Comparison of ENCODE assay signal across 1 cellular context in the genomic region with DNA sequence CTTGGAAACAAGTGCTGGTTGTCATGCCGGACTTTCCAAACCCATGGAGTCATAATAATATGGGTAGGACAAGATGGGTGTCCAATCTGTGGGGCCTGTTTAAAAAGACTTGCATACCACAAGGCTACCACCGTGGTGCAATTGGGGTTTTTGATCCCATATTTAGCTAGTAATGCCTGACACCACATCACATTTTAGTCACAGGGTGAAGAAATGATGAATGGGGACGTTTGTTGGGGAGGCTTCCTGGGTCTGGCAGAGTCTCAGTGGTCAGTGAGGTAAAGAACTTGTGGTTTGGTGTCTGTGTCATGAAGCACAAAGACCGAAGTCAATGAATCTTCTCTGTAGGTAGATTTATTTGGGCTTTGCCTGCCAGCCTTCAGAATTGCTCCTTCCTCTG.
TF ChIP-seq lines count a peak whose summit lies in the region.

No MANE protein-coding gene starts in this region.

TF ChIP-seq in GM12878, 131 proteins besides CTCF, POLR2A, EP300 and RAD21 (continued from another document and continues in another):
- TF ChIP-seq, protein P1, sequence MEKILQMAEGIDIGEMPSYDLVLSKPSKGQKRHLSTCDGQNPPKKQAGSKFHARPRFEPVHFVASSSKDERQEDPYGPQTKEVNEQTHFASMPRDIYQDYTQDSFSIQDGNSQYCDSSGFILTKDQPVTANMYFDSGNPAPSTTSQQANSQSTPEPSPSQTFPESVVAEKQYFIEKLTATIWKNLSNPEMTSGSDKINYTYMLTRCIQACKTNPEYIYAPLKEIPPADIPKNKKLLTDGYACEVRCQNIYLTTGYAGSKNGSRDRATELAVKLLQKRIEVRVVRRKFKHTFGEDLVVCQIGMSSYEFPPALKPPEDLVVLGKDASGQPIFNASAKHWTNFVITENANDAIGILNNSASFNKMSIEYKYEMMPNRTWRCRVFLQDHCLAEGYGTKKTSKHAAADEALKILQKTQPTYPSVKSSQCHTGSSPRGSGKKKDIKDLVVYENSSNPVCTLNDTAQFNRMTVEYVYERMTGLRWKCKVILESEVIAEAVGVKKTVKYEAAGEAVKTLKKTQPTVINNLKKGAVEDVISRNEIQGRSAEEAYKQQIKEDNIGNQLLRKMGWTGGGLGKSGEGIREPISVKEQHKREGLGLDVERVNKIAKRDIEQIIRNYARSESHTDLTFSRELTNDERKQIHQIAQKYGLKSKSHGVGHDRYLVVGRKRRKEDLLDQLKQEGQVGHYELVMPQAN (conservative IDR thresholded peaks at IDR 0.05), result no peak
- TF ChIP-seq SP1 (IDR thresholded peaks at IDR 0.05; ENCODE audit: low read depth, low read length) (no peak), NR2C2 (IDR thresholded peaks at IDR 0.05; ENCODE audit: borderline replicate concordance, control insufficient read depth, insufficient read length, low read depth) (no peak), CBX3 (IDR thresholded peaks at IDR 0.05; ENCODE audit: borderline replicate concordance, low read depth) (no peak), JUNB (IDR thresholded peaks at IDR 0.05) (peak; percentile 95), STAT1 (conservative IDR thresholded peaks at IDR 0.05) (no peak), FOS (IDR thresholded peaks at IDR 0.05; ENCODE audit: borderline replicate concordance, extremely low read depth, insufficient read length) (no peak), RUNX3 (IDR thresholded peaks at IDR 0.05; ENCODE audit: low read length) (peak; percentile 99), SUPT20H (IDR thresholded peaks at IDR 0.05; ENCODE audit: borderline replicate concordance, control insufficient read depth, low read depth, low read length) (no peak), SIN3A (IDR thresholded peaks at IDR 0.05; ENCODE audit: low read depth, low read length) (no peak), TARDBP (IDR thresholded peaks at IDR 0.05; ENCODE audit: borderline replicate concordance) (no peak; the same call in 1 of the 2 replicates), PML (IDR thresholded peaks at IDR 0.05; ENCODE audit: low read length) (peak; percentile 55; the same call in 1 of the 2 replicates), RELA (IDR thresholded peaks at IDR 0.05; ENCODE audit: borderline replicate concordance, partially characterized antibody) (no peak), POLR2AphosphoS5 (IDR thresholded peaks at IDR 0.05; ENCODE audit: low read length) (no peak), FOXM1 (IDR thresholded peaks at IDR 0.05; ENCODE audit: low read depth, low read length) (peak; percentile 98), SMAD5 (IDR thresholded peaks at IDR 0.05; ENCODE audit: low read depth) (no peak), ZBED1 (IDR thresholded peaks at IDR 0.05; ENCODE audit: borderline replicate concordance) (peak; percentile 96), CBFB (IDR thresholded peaks at IDR 0.05; ENCODE audit: low read depth) (peak; percentile 99), EED (IDR thresholded peaks at IDR 0.05; ENCODE audit: low read depth) (peak; percentile 96), RBBP5 (conservative IDR thresholded peaks at IDR 0.05) (no peak), MTA2 (IDR thresholded peaks at IDR 0.05; ENCODE audit: low read depth) (peak; percentile 91), MEF2B (IDR thresholded peaks at IDR 0.05; ENCODE audit: partially characterized antibody, poor library complexity, severe bottlenecking) (peak; percentile 95), MEF2A (IDR thresholded peaks at IDR 0.05; ENCODE audit: insufficient read depth, low read depth, low read length) (peak; percentile 89), TCF12 (IDR thresholded peaks at IDR 0.05; ENCODE audit: low read depth, low read length) (0 out of 2 replicates have a peak, but pooled peaks have one; percentile 32), MXI1 (IDR thresholded peaks at IDR 0.05; ENCODE audit: low read depth, low read length) (no peak), TBL1XR1 (IDR thresholded peaks at IDR 0.05; ENCODE audit: low read depth, low read length) (peak; percentile 70; the same call in 1 of the 2 replicates), KAT2A (conservative IDR thresholded peaks at IDR 0.05; ENCODE audit: control insufficient read depth, low read depth, low read length) (no peak), SMC3 (IDR thresholded peaks at IDR 0.05; ENCODE audit: borderline replicate concordance, low read length) (no peak), CREB1 (IDR thresholded peaks at IDR 0.05; ENCODE audit: low read depth) (peak; percentile 71; the same call in 1 of the 2 replicates), HDAC2 (IDR thresholded peaks at IDR 0.05) (no peak), YBX1 (IDR thresholded peaks at IDR 0.05) (no peak), GATAD2B (conservative IDR thresholded peaks at IDR 0.05; ENCODE audit: low read depth) (no peak; the same call in 1 of the 2 replicates)
- TF ChIP-seq, protein P2, sequence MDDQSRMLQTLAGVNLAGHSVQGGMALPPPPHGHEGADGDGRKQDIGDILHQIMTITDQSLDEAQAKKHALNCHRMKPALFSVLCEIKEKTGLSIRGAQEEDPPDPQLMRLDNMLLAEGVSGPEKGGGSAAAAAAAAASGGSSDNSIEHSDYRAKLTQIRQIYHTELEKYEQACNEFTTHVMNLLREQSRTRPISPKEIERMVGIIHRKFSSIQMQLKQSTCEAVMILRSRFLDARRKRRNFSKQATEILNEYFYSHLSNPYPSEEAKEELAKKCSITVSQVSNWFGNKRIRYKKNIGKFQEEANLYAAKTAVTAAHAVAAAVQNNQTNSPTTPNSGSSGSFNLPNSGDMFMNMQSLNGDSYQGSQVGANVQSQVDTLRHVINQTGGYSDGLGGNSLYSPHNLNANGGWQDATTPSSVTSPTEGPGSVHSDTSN (IDR thresholded peaks at IDR 0.05; ENCODE audit: insufficient replicate concordance, low read depth, low read length), result peak; percentile 31
- TF ChIP-seq, protein P3, sequence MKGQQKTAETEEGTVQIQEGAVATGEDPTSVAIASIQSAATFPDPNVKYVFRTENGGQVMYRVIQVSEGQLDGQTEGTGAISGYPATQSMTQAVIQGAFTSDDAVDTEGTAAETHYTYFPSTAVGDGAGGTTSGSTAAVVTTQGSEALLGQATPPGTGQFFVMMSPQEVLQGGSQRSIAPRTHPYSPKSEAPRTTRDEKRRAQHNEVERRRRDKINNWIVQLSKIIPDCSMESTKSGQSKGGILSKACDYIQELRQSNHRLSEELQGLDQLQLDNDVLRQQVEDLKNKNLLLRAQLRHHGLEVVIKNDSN (IDR thresholded peaks at IDR 0.05; ENCODE audit: borderline replicate concordance, extremely low read length, insufficient read depth, low read depth, low read length), result no peak
- TF ChIP-seq, protein P4, sequence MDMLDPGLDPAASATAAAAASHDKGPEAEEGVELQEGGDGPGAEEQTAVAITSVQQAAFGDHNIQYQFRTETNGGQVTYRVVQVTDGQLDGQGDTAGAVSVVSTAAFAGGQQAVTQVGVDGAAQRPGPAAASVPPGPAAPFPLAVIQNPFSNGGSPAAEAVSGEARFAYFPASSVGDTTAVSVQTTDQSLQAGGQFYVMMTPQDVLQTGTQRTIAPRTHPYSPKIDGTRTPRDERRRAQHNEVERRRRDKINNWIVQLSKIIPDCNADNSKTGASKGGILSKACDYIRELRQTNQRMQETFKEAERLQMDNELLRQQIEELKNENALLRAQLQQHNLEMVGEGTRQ (IDR thresholded peaks at IDR 0.05; ENCODE audit: borderline replicate concordance, low read depth, low read length), result no peak
- TF ChIP-seq, protein P5, sequence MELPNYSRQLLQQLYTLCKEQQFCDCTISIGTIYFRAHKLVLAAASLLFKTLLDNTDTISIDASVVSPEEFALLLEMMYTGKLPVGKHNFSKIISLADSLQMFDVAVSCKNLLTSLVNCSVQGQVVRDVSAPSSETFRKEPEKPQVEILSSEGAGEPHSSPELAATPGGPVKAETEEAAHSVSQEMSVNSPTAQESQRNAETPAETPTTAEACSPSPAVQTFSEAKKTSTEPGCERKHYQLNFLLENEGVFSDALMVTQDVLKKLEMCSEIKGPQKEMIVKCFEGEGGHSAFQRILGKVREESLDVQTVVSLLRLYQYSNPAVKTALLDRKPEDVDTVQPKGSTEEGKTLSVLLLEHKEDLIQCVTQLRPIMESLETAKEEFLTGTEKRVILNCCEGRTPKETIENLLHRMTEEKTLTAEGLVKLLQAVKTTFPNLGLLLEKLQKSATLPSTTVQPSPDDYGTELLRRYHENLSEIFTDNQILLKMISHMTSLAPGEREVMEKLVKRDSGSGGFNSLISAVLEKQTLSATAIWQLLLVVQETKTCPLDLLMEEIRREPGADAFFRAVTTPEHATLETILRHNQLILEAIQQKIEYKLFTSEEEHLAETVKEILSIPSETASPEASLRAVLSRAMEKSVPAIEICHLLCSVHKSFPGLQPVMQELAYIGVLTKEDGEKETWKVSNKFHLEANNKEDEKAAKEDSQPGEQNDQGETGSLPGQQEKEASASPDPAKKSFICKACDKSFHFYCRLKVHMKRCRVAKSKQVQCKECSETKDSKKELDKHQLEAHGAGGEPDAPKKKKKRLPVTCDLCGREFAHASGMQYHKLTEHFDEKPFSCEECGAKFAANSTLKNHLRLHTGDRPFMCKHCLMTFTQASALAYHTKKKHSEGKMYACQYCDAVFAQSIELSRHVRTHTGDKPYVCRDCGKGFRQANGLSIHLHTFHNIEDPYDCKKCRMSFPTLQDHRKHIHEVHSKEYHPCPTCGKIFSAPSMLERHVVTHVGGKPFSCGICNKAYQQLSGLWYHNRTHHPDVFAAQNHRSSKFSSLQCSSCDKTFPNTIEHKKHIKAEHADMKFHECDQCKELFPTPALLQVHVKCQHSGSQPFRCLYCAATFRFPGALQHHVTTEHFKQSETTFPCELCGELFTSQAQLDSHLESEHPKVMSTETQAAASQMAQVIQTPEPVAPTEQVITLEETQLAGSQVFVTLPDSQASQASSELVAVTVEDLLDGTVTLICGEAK (IDR thresholded peaks at IDR 0.05; ENCODE audit: borderline replicate concordance), result no peak
- TF ChIP-seq, protein P6, sequence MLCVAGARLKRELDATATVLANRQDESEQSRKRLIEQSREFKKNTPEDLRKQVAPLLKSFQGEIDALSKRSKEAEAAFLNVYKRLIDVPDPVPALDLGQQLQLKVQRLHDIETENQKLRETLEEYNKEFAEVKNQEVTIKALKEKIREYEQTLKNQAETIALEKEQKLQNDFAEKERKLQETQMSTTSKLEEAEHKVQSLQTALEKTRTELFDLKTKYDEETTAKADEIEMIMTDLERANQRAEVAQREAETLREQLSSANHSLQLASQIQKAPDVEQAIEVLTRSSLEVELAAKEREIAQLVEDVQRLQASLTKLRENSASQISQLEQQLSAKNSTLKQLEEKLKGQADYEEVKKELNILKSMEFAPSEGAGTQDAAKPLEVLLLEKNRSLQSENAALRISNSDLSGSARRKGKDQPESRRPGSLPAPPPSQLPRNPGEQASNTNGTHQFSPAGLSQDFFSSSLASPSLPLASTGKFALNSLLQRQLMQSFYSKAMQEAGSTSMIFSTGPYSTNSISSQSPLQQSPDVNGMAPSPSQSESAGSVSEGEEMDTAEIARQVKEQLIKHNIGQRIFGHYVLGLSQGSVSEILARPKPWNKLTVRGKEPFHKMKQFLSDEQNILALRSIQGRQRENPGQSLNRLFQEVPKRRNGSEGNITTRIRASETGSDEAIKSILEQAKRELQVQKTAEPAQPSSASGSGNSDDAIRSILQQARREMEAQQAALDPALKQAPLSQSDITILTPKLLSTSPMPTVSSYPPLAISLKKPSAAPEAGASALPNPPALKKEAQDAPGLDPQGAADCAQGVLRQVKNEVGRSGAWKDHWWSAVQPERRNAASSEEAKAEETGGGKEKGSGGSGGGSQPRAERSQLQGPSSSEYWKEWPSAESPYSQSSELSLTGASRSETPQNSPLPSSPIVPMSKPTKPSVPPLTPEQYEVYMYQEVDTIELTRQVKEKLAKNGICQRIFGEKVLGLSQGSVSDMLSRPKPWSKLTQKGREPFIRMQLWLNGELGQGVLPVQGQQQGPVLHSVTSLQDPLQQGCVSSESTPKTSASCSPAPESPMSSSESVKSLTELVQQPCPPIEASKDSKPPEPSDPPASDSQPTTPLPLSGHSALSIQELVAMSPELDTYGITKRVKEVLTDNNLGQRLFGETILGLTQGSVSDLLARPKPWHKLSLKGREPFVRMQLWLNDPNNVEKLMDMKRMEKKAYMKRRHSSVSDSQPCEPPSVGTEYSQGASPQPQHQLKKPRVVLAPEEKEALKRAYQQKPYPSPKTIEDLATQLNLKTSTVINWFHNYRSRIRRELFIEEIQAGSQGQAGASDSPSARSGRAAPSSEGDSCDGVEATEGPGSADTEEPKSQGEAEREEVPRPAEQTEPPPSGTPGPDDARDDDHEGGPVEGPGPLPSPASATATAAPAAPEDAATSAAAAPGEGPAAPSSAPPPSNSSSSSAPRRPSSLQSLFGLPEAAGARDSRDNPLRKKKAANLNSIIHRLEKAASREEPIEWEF (IDR thresholded peaks at IDR 0.05; ENCODE audit: insufficient replicate concordance, low read depth, low read length), result no peak
- TF ChIP-seq, protein P7, sequence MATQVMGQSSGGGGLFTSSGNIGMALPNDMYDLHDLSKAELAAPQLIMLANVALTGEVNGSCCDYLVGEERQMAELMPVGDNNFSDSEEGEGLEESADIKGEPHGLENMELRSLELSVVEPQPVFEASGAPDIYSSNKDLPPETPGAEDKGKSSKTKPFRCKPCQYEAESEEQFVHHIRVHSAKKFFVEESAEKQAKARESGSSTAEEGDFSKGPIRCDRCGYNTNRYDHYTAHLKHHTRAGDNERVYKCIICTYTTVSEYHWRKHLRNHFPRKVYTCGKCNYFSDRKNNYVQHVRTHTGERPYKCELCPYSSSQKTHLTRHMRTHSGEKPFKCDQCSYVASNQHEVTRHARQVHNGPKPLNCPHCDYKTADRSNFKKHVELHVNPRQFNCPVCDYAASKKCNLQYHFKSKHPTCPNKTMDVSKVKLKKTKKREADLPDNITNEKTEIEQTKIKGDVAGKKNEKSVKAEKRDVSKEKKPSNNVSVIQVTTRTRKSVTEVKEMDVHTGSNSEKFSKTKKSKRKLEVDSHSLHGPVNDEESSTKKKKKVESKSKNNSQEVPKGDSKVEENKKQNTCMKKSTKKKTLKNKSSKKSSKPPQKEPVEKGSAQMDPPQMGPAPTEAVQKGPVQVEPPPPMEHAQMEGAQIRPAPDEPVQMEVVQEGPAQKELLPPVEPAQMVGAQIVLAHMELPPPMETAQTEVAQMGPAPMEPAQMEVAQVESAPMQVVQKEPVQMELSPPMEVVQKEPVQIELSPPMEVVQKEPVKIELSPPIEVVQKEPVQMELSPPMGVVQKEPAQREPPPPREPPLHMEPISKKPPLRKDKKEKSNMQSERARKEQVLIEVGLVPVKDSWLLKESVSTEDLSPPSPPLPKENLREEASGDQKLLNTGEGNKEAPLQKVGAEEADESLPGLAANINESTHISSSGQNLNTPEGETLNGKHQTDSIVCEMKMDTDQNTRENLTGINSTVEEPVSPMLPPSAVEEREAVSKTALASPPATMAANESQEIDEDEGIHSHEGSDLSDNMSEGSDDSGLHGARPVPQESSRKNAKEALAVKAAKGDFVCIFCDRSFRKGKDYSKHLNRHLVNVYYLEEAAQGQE (IDR thresholded peaks at IDR 0.05; ENCODE audit: low read depth, low read length), result 0 out of 2 replicates have a peak, but pooled peaks have one; percentile 24
- TF ChIP-seq, protein P8, sequence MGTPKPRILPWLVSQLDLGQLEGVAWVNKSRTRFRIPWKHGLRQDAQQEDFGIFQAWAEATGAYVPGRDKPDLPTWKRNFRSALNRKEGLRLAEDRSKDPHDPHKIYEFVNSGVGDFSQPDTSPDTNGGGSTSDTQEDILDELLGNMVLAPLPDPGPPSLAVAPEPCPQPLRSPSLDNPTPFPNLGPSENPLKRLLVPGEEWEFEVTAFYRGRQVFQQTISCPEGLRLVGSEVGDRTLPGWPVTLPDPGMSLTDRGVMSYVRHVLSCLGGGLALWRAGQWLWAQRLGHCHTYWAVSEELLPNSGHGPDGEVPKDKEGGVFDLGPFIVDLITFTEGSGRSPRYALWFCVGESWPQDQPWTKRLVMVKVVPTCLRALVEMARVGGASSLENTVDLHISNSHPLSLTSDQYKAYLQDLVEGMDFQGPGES (IDR thresholded peaks at IDR 0.05), result no peak
